ENCODE assay signal across 8 cellular contexts in the genomic region with DNA sequence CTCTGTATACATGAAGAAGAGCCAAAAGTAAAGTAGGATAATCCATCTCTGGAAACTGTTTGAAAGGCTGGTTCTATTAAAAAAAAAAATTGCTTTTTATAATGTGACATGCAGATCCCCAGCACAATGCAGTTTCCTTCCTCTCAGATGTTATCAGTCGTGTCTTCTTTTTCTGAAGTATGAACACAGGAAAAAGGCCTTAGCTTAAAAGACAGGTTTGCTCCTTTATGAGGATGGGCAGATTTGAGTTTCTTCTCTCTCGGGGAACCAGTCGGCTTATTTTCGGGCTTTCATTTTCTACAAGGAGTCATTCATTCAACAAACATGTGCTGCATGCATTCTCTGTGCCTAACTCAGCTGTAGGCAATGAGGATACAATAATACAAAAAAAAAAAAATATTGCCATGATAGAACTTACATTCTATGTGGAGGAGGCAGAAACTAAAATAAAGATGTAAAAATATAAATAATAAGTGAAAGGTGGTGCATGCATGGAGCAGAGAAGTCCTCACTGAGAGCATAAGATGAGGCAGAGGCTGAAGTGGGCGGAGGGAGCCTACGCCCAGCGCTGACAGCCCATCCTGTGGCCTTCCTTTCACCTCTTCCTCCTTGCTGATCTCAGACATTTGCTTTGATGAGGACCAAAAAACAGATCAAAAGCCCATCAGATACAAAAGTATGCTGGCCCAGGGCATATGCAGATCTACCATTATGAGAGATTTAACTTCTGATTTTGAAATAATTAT. TPM values are rescaled to one million over a fixed set of nuclear protein-coding genes. Genes with fewer than 3 reads are reported as not detected.
DNase-seq lines count a peak whose midpoint lies in the region; ATAC-seq and TF ChIP-seq lines count a peak whose summit lies in the region.

A gene (minus strand): TSS at position 513 of the 746 bp plus-strand sequence. CDS start 467 bp downstream, at position 46.

- intact Hi-C loops in activated naive CD4-positive, alpha-beta T cell treated with anti-CD3 and anti-CD28 coated beads for 36 hours (cut with micrococcal nuclease), result loop anchor here (1.0 to 10.0 kb wide), 3 partner anchors 31 to 717 kb away; no protein-coding TSS in a partner anchor
- intact Hi-C loops in testis (cut with DNase I; ENCODE audit: low total_unique reads) (no loop called here), breast epithelium (cut with DNase I; ENCODE audit: low total_unique reads) (no loop called here)

- H3K4me3 Mint-ChIP-seq in activated naive CD4-positive, alpha-beta T cell treated with anti-CD3 and anti-CD28 coated beads for 36 hours, result peak within 1 kb of the TSS; percentile 69
- H3K4me3 Mint-ChIP-seq in activated CD4-positive, alpha-beta memory T cell treated with anti-CD3 and anti-CD28 coated beads, Interleukin-2, amount 10 ng/mL, durations not matched to agents 7 days and 5 days, result no peak within 1 kb of the TSS

- peaks cover 32% of the 10 kb centered on the region for H3K36me3 Mint-ChIP-seq in activated naive CD4-positive, alpha-beta T cell treated with anti-CD3 and anti-CD28 coated beads for 36 hours (ENCODE audit: low read depth)
- peaks cover 58% of the 10 kb centered on the region for H3K36me3 Mint-ChIP-seq in activated CD4-positive, alpha-beta memory T cell treated with anti-CD3 and anti-CD28 coated beads, Interleukin-2, amount 10 ng/mL, durations not matched to agents 7 days and 5 days (ENCODE audit: low read depth)

- TF ChIP-seq CTCF in testis (IDR thresholded peaks at IDR 0.05), result no peak
- TF ChIP-seq CTCF in breast epithelium (IDR thresholded peaks at IDR 0.05), result no peak

- H3K4me1 Mint-ChIP-seq in activated naive CD4-positive, alpha-beta T cell treated with anti-CD3 and anti-CD28 coated beads for 36 hours (ENCODE audit: low read depth), result peaks cover 56% of the 10 kb centered on the region
- H3K4me1 Mint-ChIP-seq in activated CD4-positive, alpha-beta memory T cell treated with anti-CD3 and anti-CD28 coated beads, Interleukin-2, amount 10 ng/mL, durations not matched to agents 7 days and 5 days, result peaks cover 48% of the 10 kb centered on the region

- TF ChIP-seq POLR2A in testis (IDR thresholded peaks at IDR 0.05) (no peak), breast epithelium (IDR thresholded peaks at IDR 0.05) (no peak)

- H3K27me3 Mint-ChIP-seq in activated naive CD4-positive, alpha-beta T cell treated with anti-CD3 and anti-CD28 coated beads for 36 hours (ENCODE audit: low read depth), result no peaks in the 10 kb centered on the region
- H3K27me3 Mint-ChIP-seq in activated CD4-positive, alpha-beta memory T cell treated with anti-CD3 and anti-CD28 coated beads, Interleukin-2, amount 10 ng/mL, durations not matched to agents 7 days and 5 days, result no peaks in the 10 kb centered on the region

- H3K27ac Mint-ChIP-seq in activated naive CD4-positive, alpha-beta T cell treated with anti-CD3 and anti-CD28 coated beads for 36 hours, result no peak within 1 kb of the TSS
- no peak within 1 kb of the TSS for H3K27ac Mint-ChIP-seq in activated CD4-positive, alpha-beta memory T cell treated with anti-CD3 and anti-CD28 coated beads, Interleukin-2, amount 10 ng/mL, durations not matched to agents 7 days and 5 days

- ATAC-seq in HG03025 (IDR thresholded peaks at IDR 0.05; ENCODE audit: low FRiP score, unreplicated experiment) (peak; percentile 42), HG03469 (IDR thresholded peaks at IDR 0.05; ENCODE audit: unreplicated experiment) (no peak)

- H3K9me3 Mint-ChIP-seq in activated naive CD4-positive, alpha-beta T cell treated with anti-CD3 and anti-CD28 coated beads for 36 hours, result peaks cover 4% of the 10 kb centered on the region
- peaks cover 13% of the 10 kb centered on the region for H3K9me3 Mint-ChIP-seq in activated CD4-positive, alpha-beta memory T cell treated with anti-CD3 and anti-CD28 coated beads, Interleukin-2, amount 10 ng/mL, durations not matched to agents 7 days and 5 days

- WGBS in testis, 2 donors, result 77 to 79% methylated on average over 7 of the region's 7 CpGs

- H3K4me3 ChIP-seq in testis, result no peak within 1 kb of the TSS
- no peak within 1 kb of the TSS for H3K4me3 ChIP-seq in breast epithelium

- no peaks in the 10 kb centered on the region for H3K27me3 ChIP-seq in testis
- no peaks in the 10 kb centered on the region for H3K27me3 ChIP-seq in breast epithelium

- H3K27ac ChIP-seq in testis (peak within 1 kb of the TSS; percentile 2 to 74), breast epithelium (no peak within 1 kb of the TSS)

- peak; percentile 40 for DNase-seq in activated naive CD4-positive, alpha-beta T cell treated with anti-CD3 and anti-CD28 coated beads for 36 hours
- no peak for DNase-seq in activated naive CD4-positive, alpha-beta T cell treated with anti-CD3 and anti-CD28 coated beads, Interleukin-2, amount 50 U/mL, for 16 hours
- peak; percentile 60 for DNase-seq in activated CD4-positive, alpha-beta memory T cell treated with anti-CD3 and anti-CD28 coated beads, Interleukin-2, amount 10 ng/mL, durations not matched to agents 7 days and 5 days
- DNase-seq in testis (no peak), breast epithelium (ENCODE audit: low spot score in 2 of 2) (no peak), GDM1 (lab: John Stamatoyannopoulos, UW) (no peak)

- POLR2A ChIA-PET in activated CD4-positive, alpha-beta memory T cell treated with anti-CD3 and anti-CD28 coated beads, Interleukin-2, amount 10 ng/mL, durations not matched to agents 7 days and 5 days (lab: Charles Lee), result interaction anchor here (1.0 to 5.2 kb wide), 6 partner anchors 8 to 49 kb away, joined by 3 to 101 read pairs (median 36); no protein-coding TSS in a partner anchor

- CTCF ChIA-PET in activated naive CD4-positive, alpha-beta T cell treated with anti-CD3 and anti-CD28 coated beads for 36 hours (lab: Charles Lee), result interaction anchor here (1.6 to 4.1 kb wide), 3 partner anchors 9 to 12 kb away, joined by 5 to 18 read pairs (median 11); no protein-coding TSS in a partner anchor
- CTCF ChIA-PET in activated CD4-positive, alpha-beta memory T cell treated with anti-CD3 and anti-CD28 coated beads, Interleukin-2, amount 10 ng/mL, durations not matched to agents 7 days and 5 days (lab: Charles Lee), result interaction anchor here (0.8 to 4.5 kb wide), 5 partner anchors 7 to 13 kb away, joined by 3 to 33 read pairs (median 4); no protein-coding TSS in a partner anchor

- H3K4me1 ChIP-seq in testis (no peaks in the 10 kb centered on the region), breast epithelium (no peaks in the 10 kb centered on the region)

- H3K36me3 ChIP-seq in testis (ENCODE audit: low read depth, missing control alignments), result no peaks in the 10 kb centered on the region
- H3K36me3 ChIP-seq in breast epithelium, result no peaks in the 10 kb centered on the region

- H3K9me3 ChIP-seq in testis (no peaks in the 10 kb centered on the region), breast epithelium (no peaks in the 10 kb centered on the region)

RNA-seq across cellular contexts. Expression of the gene that starts here (rescaled TPM):
- 10 to 100 TPM; 19.4 to 19.9 TPM for total RNA-seq in activated naive CD4-positive, alpha-beta T cell treated with anti-CD3 and anti-CD28 coated beads for 36 hours
- total RNA-seq in activated CD4-positive, alpha-beta memory T cell treated with anti-CD3 and anti-CD28 coated beads, Interleukin-2, amount 10 ng/mL, durations not matched to agents 7 days and 5 days, result 100 to 1,000 TPM; 102 to 111 TPM
- total RNA-seq in testis (1 to 10 TPM; 2.6 to 3.0 TPM), breast epithelium (1 to 10 TPM; 1.8 to 4.9 (median 2.1) TPM)
- 2.9 TPM for polyA plus RNA-seq in testis (ENCODE audit: insufficient read depth, low read depth, low replicate concordance)

Comparison
In these comparisons a context has a peak if more than half of its experiments do, and no peak if none do; other contexts are left out.
1. RNA of the gene that starts here (total RNA-seq): 102 to 111 TPM in activated CD4-positive, alpha-beta memory T cell treated with anti-CD3 and anti-CD28 coated beads, Interleukin-2, amount 10 ng/mL, durations not matched to agents 7 days and 5 days; 19.4 to 19.9 TPM in activated naive CD4-positive, alpha-beta T cell treated with anti-CD3 and anti-CD28 coated beads for 36 hours, 2.6 to 3.0 TPM in testis and 1.8 to 4.9 TPM in breast epithelium; every median in the first group is over 4 times any median in the second.
2. DNase-seq: peak in activated naive CD4-positive, alpha-beta T cell treated with anti-CD3 and anti-CD28 coated beads for 36 hours (single experiment) and activated CD4-positive, alpha-beta memory T cell treated with anti-CD3 and anti-CD28 coated beads, Interleukin-2, amount 10 ng/mL, durations not matched to agents 7 days and 5 days (single experiment); none in activated naive CD4-positive, alpha-beta T cell treated with anti-CD3 and anti-CD28 coated beads, Interleukin-2, amount 50 U/mL, for 16 hours (single experiment), testis (single experiment), breast epithelium (0 of 2) and GDM1 (single experiment).
3. H3K27ac ChIP-seq: peak in testis (2 of 2); none in breast epithelium (0 of 2).